ENCODE assay signal across 22 cellular contexts in genomic region chr12:124470139-124470538, GRCh38.
DNase-seq lines count a peak whose midpoint lies in the region; ATAC-seq, FAIRE-seq and TF ChIP-seq lines count a peak whose summit lies in the region.
"Had no signal": no experiment of that assay in that cellular context is flagged by ENCODE, and none has a peak within 500 bp of the region (broad histone marks: within the 10 kb centered on the region; RNA-seq: fewer than 3 reads in every experiment).

No MANE protein-coding gene starts in this region.

- H3K9me3 ChIP-seq in CD4-positive, alpha-beta memory T cell (ENCODE audit: control insufficient read depth in 1 of 2, low read length in 2 of 2) = no peaks in the 10 kb centered on the region
- H3K9me3 ChIP-seq in OCI-LY1 (ENCODE audit: low read length) (peaks cover 7% of the 10 kb centered on the region; the same call in 1 of the 2 replicates), K562 (replicated peaks; ENCODE audit: control insufficient read depth, insufficient read depth, low read depth, low read length) (peaks cover 17% of the 10 kb centered on the region)

- intact Hi-C loops in CD4-positive, alpha-beta memory T cell (cut with micrococcal nuclease) = no loop called here
- intact Hi-C loops in K562 (cut with micrococcal nuclease) = loop anchor here (10.0 kb wide), 1 partner anchor 115 kb away; no protein-coding TSS in a partner anchor

- peak overlapping the region in 1 of 8 donors; percentile 51 for H3K4me3 Mint-ChIP-seq in CD4-positive, alpha-beta memory T cell
- H3K4me3 Mint-ChIP-seq in nephron progenitor cell = no peak overlapping the region

- no peak for TF ChIP-seq POLR2A in K562 (conservative IDR thresholded peaks at IDR 0.05)

- no peaks in the 10 kb centered on the region for H3K9me2 ChIP-seq in OCI-LY1 (ENCODE audit: low read depth, low read length)

- H3K79me2 ChIP-seq in OCI-LY1 (ENCODE audit: insufficient read depth, low read length) = no peaks in the 10 kb centered on the region
- no peaks in the 10 kb centered on the region for H3K79me2 ChIP-seq in K562 (ENCODE audit: control insufficient read depth, insufficient read depth, low read length)

- H3K36me3 Mint-ChIP-seq in CD4-positive, alpha-beta memory T cell = peaks cover 53 to 57% of the 10 kb centered on the region in 2 donors
- peaks cover 87% of the 10 kb centered on the region for H3K36me3 Mint-ChIP-seq in nephron progenitor cell (ENCODE audit: low read depth)

- H3F3A ChIP-seq in OCI-LY1 (ENCODE audit: insufficient read depth, low read length) = no peaks in the 10 kb centered on the region

- POLR2A ChIA-PET in CD4-positive, alpha-beta memory T cell (lab: Charles Lee; ENCODE audit: partially characterized antibody) = no interaction called here
- POLR2A ChIA-PET in K562 (lab: Yijun Ruan, JAX) = interaction anchor here (0.6 kb wide), 1 partner anchor 8 kb away, joined by 3 read pairs; no protein-coding TSS in a partner anchor

- H3K4me2 ChIP-seq in OCI-LY1 (ENCODE audit: low read length) (no peak overlapping the region), K562 (ENCODE audit: insufficient read depth, low read length) (no peak overlapping the region)

- no peak overlapping the region for H3K27ac ChIP-seq in CD4-positive, alpha-beta memory T cell (ENCODE audit: low read depth, low read length)
- peak overlapping the region; percentile 66 for H3K27ac ChIP-seq in OCI-LY1 (ENCODE audit: low read depth, low read length, poor library complexity, severe bottlenecking)
- no peak overlapping the region for H3K27ac ChIP-seq in K562 (ENCODE audit: extremely low read depth, low read depth, low read length)
- H3K27ac ChIP-seq in temporal lobe (ENCODE audit: low read depth, low read length) = peak overlapping the region; percentile 21
- H3K27ac ChIP-seq: C4-2B had no signal

- no peak for TF ChIP-seq EP300 in K562 (IDR thresholded peaks at IDR 0.05; ENCODE audit: low read length)

- TF ChIP-seq CTCF in OCI-LY1 (IDR thresholded peaks at IDR 0.05; ENCODE audit: low read length) (no peak), K562 (IDR thresholded peaks at IDR 0.05 in 2 of 3, conservative IDR thresholded peaks at IDR 0.05 in 1 of 3; ENCODE audit: insufficient read depth in 2 of 3, low read depth in 1 of 3, low read length in 3 of 3) (no peak), nephron progenitor cell (IDR thresholded peaks at IDR 0.05) (no peak)

- H4K20me1 ChIP-seq in OCI-LY1 (ENCODE audit: insufficient read depth, low read length) = no peaks in the 10 kb centered on the region
- no peaks in the 10 kb centered on the region for H4K20me1 ChIP-seq in K562 (replicated peaks; ENCODE audit: control insufficient read depth, insufficient read depth, low read length)

- BruUV-seq in K562 (replicated peaks; lab: Mats Ljungman, UMichigan) = no TSS peak

- H3K27me3 ChIP-seq in CD4-positive, alpha-beta memory T cell (ENCODE audit: insufficient read depth, low read length) = no peaks in the 10 kb centered on the region
- no peaks in the 10 kb centered on the region for H3K27me3 ChIP-seq in OCI-LY1 (ENCODE audit: insufficient read depth, low read length)
- H3K27me3 ChIP-seq in K562 (ENCODE audit: control insufficient read depth in 2 of 2, insufficient read depth in 2 of 2, low read length in 2 of 2) = no peaks in the 10 kb centered on the region

- CTCF ChIA-PET in CD4-positive, alpha-beta memory T cell (lab: Charles Lee; ENCODE audit: partially characterized antibody) = interaction anchor here (1.0 kb wide), 1 partner anchor 69 kb away, joined by 3 read pairs; no protein-coding TSS in a partner anchor
- CTCF ChIA-PET in K562 (lab: Yijun Ruan, JAX; ENCODE audit: low intra/inter-chr PET ratio) = interaction anchor here (0.6 kb wide), 1 partner anchor 127 kb away, joined by 3 read pairs; no protein-coding TSS in a partner anchor

- DNase-seq in CD4-positive, alpha-beta memory T cell = no peak
- DNase-seq in K562 (ENCODE audit: extremely low read depth in 1 of 4, low spot score in 3 of 4) (no peak), nephron progenitor cell (no peak)
- DNase-seq: Caco-2, EL, GDM1, NCI-H1092, NCI-H1417 treated with DMSO at 0.1 percent for 48 hours, NCI-H1694 treated with DMSO at 0.1 percent for 48 hours, NCI-H2081, NCI-H2227 treated with DMSO at 0.1 percent for 48 hours, NCI-H526 treated with DMSO at 0.1 percent for 48 hours, SHP77 had no signal

- in situ Hi-C loops in K562 (cut with MboI) = no loop called here

- WGBS in K562 (ENCODE audit: insufficient coverage, low coverage, missing lambda C conversion rate) = 100% methylated on average over 5 of the region's 5 CpGs

- H3K9ac ChIP-seq in OCI-LY1 (ENCODE audit: low read length) = no peak overlapping the region
- no peak overlapping the region for H3K9ac ChIP-seq in K562 (ENCODE audit: insufficient read depth in 1 of 2, low read depth in 2 of 2, low read length in 2 of 2)

- peaks cover 42% of the 10 kb centered on the region for H3K4me1 ChIP-seq in CD4-positive, alpha-beta memory T cell (ENCODE audit: insufficient read depth, low read length)
- H3K4me1 ChIP-seq in OCI-LY1 (ENCODE audit: insufficient read depth, low read length, severe bottlenecking) = peaks cover 25% of the 10 kb centered on the region
- peaks cover 0 to 7% of the 10 kb centered on the region in 2 experiments; a peak in 1 of 5 replicates for H3K4me1 ChIP-seq in K562 (replicated peaks in 1 of 2; ENCODE audit: control insufficient read depth in 2 of 2, insufficient read depth in 2 of 2, low read length in 2 of 2)
- H3K4me1 ChIP-seq: Caco-2 had no signal

- peaks cover 3 to 24% (median 5%) of the 10 kb centered on the region in 8 donors for H3K9me3 Mint-ChIP-seq in CD4-positive, alpha-beta memory T cell
- peaks cover 64% of the 10 kb centered on the region for H3K9me3 Mint-ChIP-seq in nephron progenitor cell

- ATAC-seq in K562 (no peak), GM21529 (IDR thresholded peaks at IDR 0.05; ENCODE audit: unreplicated experiment) (no peak), GM18909 (IDR thresholded peaks at IDR 0.05; ENCODE audit: poor library complexity, unreplicated experiment) (no peak)
- ATAC-seq: GM12878, HCT116, Panc1 had no signal

- FAIRE-seq in K562 (lab: Jason Lieb, UNC) = no peak
- FAIRE-seq: GM12878 had no signal

- H3K36me3 ChIP-seq in CD4-positive, alpha-beta memory T cell (ENCODE audit: insufficient read depth, low read length) = peaks cover 7% of the 10 kb centered on the region
- H3K36me3 ChIP-seq in OCI-LY1 (ENCODE audit: insufficient read depth, low read length) (peaks cover 40% of the 10 kb centered on the region), K562 (ENCODE audit: control insufficient read depth, insufficient read depth, low read length) (peaks cover 59% of the 10 kb centered on the region; the same call in 2 of the 3 replicates)

- peak overlapping the region; percentile 72 to 96 (median 94) for H3K27ac Mint-ChIP-seq in CD4-positive, alpha-beta memory T cell
- H3K27ac Mint-ChIP-seq in nephron progenitor cell = no peak overlapping the region

- H3K27me3 Mint-ChIP-seq in CD4-positive, alpha-beta memory T cell = no peaks in the 10 kb centered on the region
- no peaks in the 10 kb centered on the region for H3K27me3 Mint-ChIP-seq in nephron progenitor cell (ENCODE audit: low read depth, poor library complexity)
- H3K27me3 Mint-ChIP-seq: IgD-negative memory B cell had no signal

- no peaks in the 10 kb centered on the region for H3K9me1 ChIP-seq in K562 (ENCODE audit: control insufficient read depth, insufficient read depth, low read length)

- peaks cover 25 to 49% (median 34%) of the 10 kb centered on the region in 4 donors for H3K4me1 Mint-ChIP-seq in CD4-positive, alpha-beta memory T cell
- H3K4me1 Mint-ChIP-seq in nephron progenitor cell = no peaks in the 10 kb centered on the region

- H2AFZ ChIP-seq in OCI-LY1 (ENCODE audit: low read length) = no peak overlapping the region
- H2AFZ ChIP-seq in K562 (ENCODE audit: low read depth, low read length) = no peak overlapping the region

- TF ChIP-seq RAD21 in K562 (CRISPR knock-in tag; conservative IDR thresholded peaks at IDR 0.05 in 1 of 2, IDR thresholded peaks at IDR 0.05 in 1 of 2) = no peak

- H3K4me3 ChIP-seq in CD4-positive, alpha-beta memory T cell (ENCODE audit: low read length in 2 of 2) = no peak overlapping the region
- H3K4me3 ChIP-seq in OCI-LY1 (ENCODE audit: low read depth, low read length, poor library complexity, severe bottlenecking) = no peak overlapping the region
- H3K4me3 ChIP-seq in K562 = no peak overlapping the region
- H3K4me3 ChIP-seq: GM12878 had no signal

TF ChIP-seq in K562, 482 proteins besides CTCF, POLR2A, EP300 and RAD21 (continues in another document):
- 0 out of 2 replicates have a peak, but pooled peaks have one; percentile 27 for TF ChIP-seq CGGBP1 (CRISPR knock-in tag; IDR thresholded peaks at IDR 0.05)

Comparison
In these comparisons a context has a peak if more than half of its experiments do, and no peak if none do; other contexts are left out.
1. H3K27ac ChIP-seq: peak in OCI-LY1 (single experiment) and temporal lobe (single experiment); none in CD4-positive, alpha-beta memory T cell (single experiment) and K562 (single experiment).